In genomic region chr11:66593303-66593635, GRCh38 we compare ENCODE assay signal across 8 cellular contexts. TPM values are rescaled to one million over a fixed set of nuclear protein-coding genes. Genes with fewer than 3 reads are reported as not detected.
DNase-seq lines count a peak whose midpoint lies in the region; ATAC-seq and TF ChIP-seq lines count a peak whose summit lies in the region.

No MANE protein-coding gene starts in this region.

- H3K9me2 ChIP-seq in hepatocyte (replicated peaks; ENCODE audit: insufficient read depth) = no peaks in the 10 kb centered on the region

- H3K56ac ChIP-seq in H9 (ENCODE audit: insufficient read length, low read depth, low read length) = no peak overlapping the region

- H3K23me2 ChIP-seq in H9 (ENCODE audit: insufficient read length, low read depth, low read length, poor library complexity, severe bottlenecking) = peaks cover 10% of the 10 kb centered on the region

- peaks cover 3% of the 10 kb centered on the region for H3K79me1 ChIP-seq in H9 (ENCODE audit: insufficient read depth, low read depth, low read length, poor library complexity, severe bottlenecking)

- H3K36me3 ChIP-seq in BJ (ENCODE audit: control insufficient read depth, insufficient read depth, low read length) (no peaks in the 10 kb centered on the region; the same call in 1 of the 2 replicates), hepatocyte (replicated peaks; ENCODE audit: insufficient read depth, low read depth) (no peaks in the 10 kb centered on the region)

- H3K18ac ChIP-seq in H9 (ENCODE audit: insufficient read length, low read depth, low read length) = peak overlapping the region; percentile 47

- H4K8ac ChIP-seq in H9 (replicated peaks; ENCODE audit: insufficient read length, low read depth, low read length) = no peak overlapping the region

- H2AFZ ChIP-seq in H9 (ENCODE audit: low read length) (no peak overlapping the region), hepatocyte (peak overlapping the region; percentile 91)

- H4K5ac ChIP-seq in H9 (ENCODE audit: insufficient read length, low read depth, low read length) = no peak overlapping the region

- TF ChIP-seq CTCF in BJ (IDR thresholded peaks at IDR 0.05; ENCODE audit: insufficient read depth, low read depth, low read length) = no peak
- no peak for TF ChIP-seq CTCF in H9 (conservative IDR thresholded peaks at IDR 0.05)
- TF ChIP-seq CTCF in activated B cell treated with CpG ODN at 0.5 μM for 24 hours (IDR thresholded peaks at IDR 0.05) = no peak
- no peak for TF ChIP-seq CTCF in hepatocyte (IDR thresholded peaks at IDR 0.05; ENCODE audit: poor library complexity)

- H3K27me3 Mint-ChIP-seq in H9 (ENCODE audit: low read depth) (peaks cover 25% of the 10 kb centered on the region), activated B cell treated with CpG ODN at 0.5 μM for 24 hours (no peaks in the 10 kb centered on the region)
- H3K27me3 Mint-ChIP-seq in stimulated activated naive B cell treated with anti-CD40 and anti-IgM and Interleukin-4, amounts not matched to agents 10 μg/mL and 1 μg/mL and 100 μg/mL, for 72 hours = no peaks in the 10 kb centered on the region

- H3K79me2 ChIP-seq in H9 (ENCODE audit: insufficient read depth, low read length) (no peaks in the 10 kb centered on the region), hepatocyte (peaks cover 36% of the 10 kb centered on the region)

- no peak overlapping the region for H2BK20ac ChIP-seq in H9 (ENCODE audit: low read depth, low read length, poor library complexity, severe bottlenecking)

- H3K23ac ChIP-seq in H9 (ENCODE audit: insufficient read length, low read depth, low read length) = no peak overlapping the region

- H3K36me3 Mint-ChIP-seq in H9 (ENCODE audit: insufficient read depth in 1 of 3, low read depth in 3 of 3) = peaks cover 2 to 25% (median 20%) of the 10 kb centered on the region in 3 experiments; a peak in 6 of 7 replicates
- H3K36me3 Mint-ChIP-seq in activated B cell treated with CpG ODN at 0.5 μM for 24 hours (ENCODE audit: low read depth) = peaks cover 4% of the 10 kb centered on the region
- H3K36me3 Mint-ChIP-seq in stimulated activated naive B cell treated with anti-CD40 and anti-IgM and Interleukin-4, amounts not matched to agents 10 μg/mL and 1 μg/mL and 100 μg/mL, for 72 hours = peaks cover 3% of the 10 kb centered on the region in 2 donors

- intact Hi-C loops in activated B cell treated with CpG ODN at 0.5 μM for 24 hours (cut with micrococcal nuclease) = loop anchor here (1.0 to 5.0 kb wide), 5 partner anchors 23 to 281 kb away; partner anchors contain the start of genes RBM14 and RBM4

- H4K20me1 ChIP-seq in H9 (ENCODE audit: control insufficient read depth, insufficient read depth, insufficient read length) (no peaks in the 10 kb centered on the region), hepatocyte (ENCODE audit: insufficient read depth, poor library complexity, severe bottlenecking) (no peaks in the 10 kb centered on the region)

- WGBS in H9 (ENCODE audit: extremely low coverage, insufficient read length, low lambda C conversion rate) = no CpG with 5 or more reads among the region's 12 CpGs
- 41% methylated on average over 11 of the region's 12 CpGs for WGBS in hepatocyte (ENCODE audit: low lambda C conversion rate, missing lambda C conversion rate)

- H2BK120ac ChIP-seq in H9 (ENCODE audit: low read depth, low read length, poor library complexity, severe bottlenecking) = no peak overlapping the region

- H3K9me3 Mint-ChIP-seq in H9 (peaks cover 17 to 27% of the 10 kb centered on the region in 2 experiments), activated B cell treated with CpG ODN at 0.5 μM for 24 hours (no peaks in the 10 kb centered on the region)
- no peaks in the 10 kb centered on the region for H3K9me3 Mint-ChIP-seq in stimulated activated naive B cell treated with anti-CD40 and anti-IgM and Interleukin-4, amounts not matched to agents 10 μg/mL and 1 μg/mL and 100 μg/mL, for 72 hours

- H3K27me3 ChIP-seq in BJ (ENCODE audit: control insufficient read depth, insufficient read depth, low read length) (no peaks in the 10 kb centered on the region), H9 (ENCODE audit: insufficient read depth, low read length) (no peaks in the 10 kb centered on the region), hepatocyte (no peaks in the 10 kb centered on the region)

- no peak overlapping the region for H4K91ac ChIP-seq in H9 (ENCODE audit: insufficient read length, low read depth, low read length)

- H3K4me2 ChIP-seq in H9 (ENCODE audit: insufficient read depth, insufficient read length, low read length) (peak overlapping the region; percentile 73), hepatocyte (peak overlapping the region; percentile 91)

- H2AK5ac ChIP-seq in H9 (ENCODE audit: insufficient read length, low read length) = no peak overlapping the region

- H3K4me3 ChIP-seq in BJ (ENCODE audit: low read depth, low read length) (peak overlapping the region; percentile 68), hepatocyte (peak overlapping the region; percentile 69)

- no peak overlapping the region for H3K4ac ChIP-seq in H9 (ENCODE audit: low read depth, low read length)

- no peak overlapping the region for H2BK5ac ChIP-seq in H9 (ENCODE audit: insufficient read length, low read length)

- H3K4me3 Mint-ChIP-seq in H9 (peak overlapping the region; percentile 97 to 98), activated B cell treated with CpG ODN at 0.5 μM for 24 hours (peak overlapping the region; percentile 100)
- peak overlapping the region; percentile 98 to 100 for H3K4me3 Mint-ChIP-seq in stimulated activated naive B cell treated with anti-CD40 and anti-IgM and Interleukin-4, amounts not matched to agents 10 μg/mL and 1 μg/mL and 100 μg/mL, for 72 hours

- H3K27ac ChIP-seq in H9 (ENCODE audit: insufficient read length, low read depth, low read length) (no peak overlapping the region), hepatocyte (peak overlapping the region; percentile 84)

- POLR2A ChIA-PET in BJ (lab: Charles Lee) (no interaction called here), activated B cell treated with CpG ODN at 0.5 μM for 24 hours (lab: Charles Lee) (interaction anchor here (0.8 to 6.6 kb wide), 9 partner anchors 13 to 85 kb away, joined by 4 to 72 read pairs (median 8); partner anchors contain the start of genes RBM14, RBM4 and RBM4B)

- H3K14ac ChIP-seq in H9 (ENCODE audit: insufficient read depth, low read length) = peak overlapping the region; percentile 59

- ATAC-seq in activated B cell treated with CpG ODN at 0.5 μM for 24 hours (ENCODE audit: low read depth) = peak; percentile 7
- peak; percentile 13 to 14 for ATAC-seq in stimulated activated naive B cell treated with anti-CD40 and anti-IgM and Interleukin-4, amounts not matched to agents 10 μg/mL and 1 μg/mL and 100 μg/mL, for 72 hours (replicated peaks)
- no peak for ATAC-seq in HG03095 (IDR thresholded peaks at IDR 0.05; ENCODE audit: unreplicated experiment)

- H3K27ac Mint-ChIP-seq in H9 = peak overlapping the region; percentile 98 to 99 (median 99)
- peak overlapping the region; percentile 99 for H3K27ac Mint-ChIP-seq in activated B cell treated with CpG ODN at 0.5 μM for 24 hours
- peak overlapping the region; percentile 99 for H3K27ac Mint-ChIP-seq in stimulated activated naive B cell treated with anti-CD40 and anti-IgM and Interleukin-4, amounts not matched to agents 10 μg/mL and 1 μg/mL and 100 μg/mL, for 72 hours

- H2BK15ac ChIP-seq in H9 (ENCODE audit: low read depth, low read length) = no peak overlapping the region

- H3K4me1 ChIP-seq in H9 (ENCODE audit: insufficient read depth, low read length) (no peaks in the 10 kb centered on the region; the same call in 1 of the 2 replicates), hepatocyte (ENCODE audit: insufficient read depth) (peaks cover 15% of the 10 kb centered on the region)

- H3K9me3 ChIP-seq in H9 (ENCODE audit: control insufficient read depth, low read depth, low read length) = no peaks in the 10 kb centered on the region
- no peaks in the 10 kb centered on the region for H3K9me3 ChIP-seq in hepatocyte (ENCODE audit: low read depth)

- H3K4me1 Mint-ChIP-seq in H9 (peaks cover 15 to 17% of the 10 kb centered on the region in 2 experiments), activated B cell treated with CpG ODN at 0.5 μM for 24 hours (peaks cover 36% of the 10 kb centered on the region)
- H3K4me1 Mint-ChIP-seq in stimulated activated naive B cell treated with anti-CD40 and anti-IgM and Interleukin-4, amounts not matched to agents 10 μg/mL and 1 μg/mL and 100 μg/mL, for 72 hours = peaks cover 29 to 44% of the 10 kb centered on the region in 2 donors

- peak overlapping the region; percentile 35 for H3K9ac ChIP-seq in H9 (ENCODE audit: extremely low read depth, insufficient read length, low read length)

- no peak for DNase-seq in BJ (ENCODE audit: low read depth)
- DNase-seq in H9 = no peak
- no peak for DNase-seq in activated B cell treated with CpG ODN at 0.5 μM for 24 hours
- no peak for DNase-seq in hepatocyte (ENCODE audit: low spot score)
- no peak for DNase-seq in stimulated activated naive B cell treated with anti-CD40 and anti-IgM and Interleukin-4, amounts not matched to agents 10 μg/mL and 1 μg/mL and 100 μg/mL, for 72 hours
- no peak for DNase-seq in mucosa of gallbladder (ENCODE audit: low spot score)
- no peak for DNase-seq in NCI-H2107 treated with DMSO at 0.1 percent for 48 hours (lab: John Stamatoyannopoulos, UW; ENCODE audit: unreplicated experiment)

- no peak overlapping the region for H3T11ph ChIP-seq in H9 (ENCODE audit: low read length)

- CTCF ChIA-PET in BJ (lab: Yijun Ruan, JAX) (interaction anchor here (1.0 to 4.0 kb wide), 5 partner anchors 9 to 85 kb away, joined by 3 to 24 read pairs (median 4); partner anchors contain the start of gene RBM4B), activated B cell treated with CpG ODN at 0.5 μM for 24 hours (lab: Charles Lee) (interaction anchor here (1.0 to 2.3 kb wide), 6 partner anchors 15 to 85 kb away, joined by 3 to 18 read pairs (median 6); partner anchors contain the start of genes RBM4 and RBM4B)

- H2BK12ac ChIP-seq in H9 (ENCODE audit: insufficient read length, low read depth, low read length) = no peak overlapping the region

RNA-seq across cellular contexts. Expression of gene CCS, which starts 0.3 kb away (rescaled TPM):
- polyA plus RNA-seq in BJ (2011; rRNA removed) (23.9 and 36.4 TPM in 2 replicates), hepatocyte (97.8 and 127 TPM in 2 replicates)
- 20.4 and 25.4 TPM in 2 replicates for polyA minus RNA-seq in BJ (2011; rRNA and poly(A)+ RNA removed)
- total RNA-seq in H9 (2021) (57.5 and 61.1 TPM in 2 replicates), activated B cell treated with CpG ODN at 0.5 μM for 24 hours (59.0 and 65.3 TPM in 2 replicates), hepatocyte (32.2 and 41.5 TPM in 2 replicates), mucosa of gallbladder (64.9 TPM)

RNA-seq across cellular contexts. Expression of gene CCDC87, which starts 0.4 kb away (rescaled TPM):
- polyA plus RNA-seq in BJ (2011; rRNA removed) (0.12 and 0.15 TPM in 2 replicates), hepatocyte (0.22 TPM in 1 of 2 replicates, not detected in the other)
- 0.19 TPM in 1 of 2 replicates, not detected in the other for polyA minus RNA-seq in BJ (2011; rRNA and poly(A)+ RNA removed)
- total RNA-seq in H9 (2021) (0.88 and 1.1 TPM in 2 replicates), activated B cell treated with CpG ODN at 0.5 μM for 24 hours (0.22 and 0.31 TPM in 2 replicates), hepatocyte (0.36 and 0.53 TPM in 2 replicates), mucosa of gallbladder (1.0 TPM)

RNA-seq across cellular contexts. Expression of gene RBM14, which starts 23.2 kb away (rescaled TPM):
- 16.9 and 18.6 TPM in 2 replicates for polyA plus RNA-seq in BJ (2011; rRNA removed)
- polyA minus RNA-seq in BJ (2011; rRNA and poly(A)+ RNA removed) = 15.7 and 17.3 TPM in 2 replicates
- 164 and 171 TPM in 2 replicates for total RNA-seq in H9 (2021)
- 147 and 160 TPM in 2 replicates for total RNA-seq in activated B cell treated with CpG ODN at 0.5 μM for 24 hours
- 29.5 and 31.1 TPM in 2 replicates for total RNA-seq in hepatocyte
- 66.3 and 70.7 TPM in 2 replicates for polyA plus RNA-seq in hepatocyte
- total RNA-seq in mucosa of gallbladder = 84.5 TPM

RNA-seq across cellular contexts. Expression of gene CTSF, which starts 24.9 kb away (rescaled TPM):
- polyA plus RNA-seq in BJ (2011; rRNA removed) = 30.4 and 44.0 TPM in 2 replicates
- polyA minus RNA-seq in BJ (2011; rRNA and poly(A)+ RNA removed) = 8.6 and 9.0 TPM in 2 replicates
- 0.48 and 0.98 TPM in 2 replicates for total RNA-seq in H9 (2021)
- 2.0 and 3.6 TPM in 2 replicates for total RNA-seq in activated B cell treated with CpG ODN at 0.5 μM for 24 hours
- total RNA-seq in hepatocyte = 0.60 and 0.64 TPM in 2 replicates
- 1.1 and 1.5 TPM in 2 replicates for polyA plus RNA-seq in hepatocyte
- 87.4 TPM for total RNA-seq in mucosa of gallbladder

RNA-seq across cellular contexts. Expression of gene RBM4, which starts 45.2 kb away (rescaled TPM):
- polyA plus RNA-seq in BJ (2011; rRNA removed) (183 and 213 TPM in 2 replicates), hepatocyte (139 and 151 TPM in 2 replicates)
- 64.6 and 100 TPM in 2 replicates for polyA minus RNA-seq in BJ (2011; rRNA and poly(A)+ RNA removed)
- total RNA-seq in H9 (2021) (264 and 272 TPM in 2 replicates), activated B cell treated with CpG ODN at 0.5 μM for 24 hours (197 and 202 TPM in 2 replicates), hepatocyte (129 and 150 TPM in 2 replicates), mucosa of gallbladder (119 TPM)
